ENCODE assay signal across 1 cellular context in genomic region chr12:95701275-95701674, GRCh38.
TF ChIP-seq lines count a peak whose summit lies in the region.

No MANE protein-coding gene starts in this region.

TF ChIP-seq in endothelial cell of umbilical vein, 7 proteins besides CTCF, POLR2A, EP300 and RAD21 (continued from another document):
- TF ChIP-seq GATA2 (IDR thresholded peaks at IDR 0.05; ENCODE audit: insufficient read depth, insufficient read length, low read depth, low read length) = no peak
- TF ChIP-seq FOS (IDR thresholded peaks at IDR 0.05; ENCODE audit: borderline replicate concordance, insufficient read depth, low read length) = no peak
- TF ChIP-seq MYC (IDR thresholded peaks at IDR 0.05; ENCODE audit: low read depth, low read length) = no peak
- TF ChIP-seq JUN (IDR thresholded peaks at IDR 0.05; ENCODE audit: borderline replicate concordance, insufficient read depth, insufficient read length, low read depth) = no peak
- TF ChIP-seq EZH2 (IDR thresholded peaks at IDR 0.05; ENCODE audit: borderline replicate concordance, low read depth, low read length, severe bottlenecking) = no peak
- TF ChIP-seq MAX (IDR thresholded peaks at IDR 0.05; ENCODE audit: insufficient read depth, insufficient read length) = no peak
